ENCODE assay signal across 16 cellular contexts in genomic region chr7:53466396-53466795, GRCh38.
DNase-seq lines count a peak whose midpoint lies in the region; ATAC-seq and TF ChIP-seq lines count a peak whose summit lies in the region.
"Had no signal": no experiment of that assay in that cellular context is flagged by ENCODE, and none has a peak within 500 bp of the region (broad histone marks: within the 10 kb centered on the region; RNA-seq: fewer than 3 reads in every experiment).

No MANE protein-coding gene starts in this region.

- no peak overlapping the region for H3K4me3 ChIP-seq in testis
- H3K4me3 ChIP-seq: BLaER1 had no signal

- ATAC-seq in HG03565 (IDR thresholded peaks at IDR 0.05; ENCODE audit: unreplicated experiment) (no peak), GM19324 (IDR thresholded peaks at IDR 0.05; ENCODE audit: low FRiP score, unreplicated experiment) (no peak)

- H3K27me3 ChIP-seq in testis = no peaks in the 10 kb centered on the region
- H3K27me3 ChIP-seq: BLaER1 had no signal

- H3K9me3 ChIP-seq in testis = no peaks in the 10 kb centered on the region
- H3K9me3 ChIP-seq: BLaER1 had no signal

- DNase-seq in D341Med (ENCODE audit: low spot score) (peak; percentile 79), NCI-H2171 (lab: John Stamatoyannopoulos, UW) (peak; percentile 44), NCI-H748 (lab: John Stamatoyannopoulos, UW; ENCODE audit: unreplicated experiment) (peak; percentile 54), cerebellar cortex (ENCODE audit: low spot score) (peak; percentile 58), NCI-H1436 (lab: John Stamatoyannopoulos, UW) (no peak), testis (no peak)
- DNase-seq: AML-193; CD4-positive, CD25-positive, alpha-beta regulatory T cell; DND-41; GF-D8; HCEC 1CT; HFFc6 had no signal

- intact Hi-C loops in testis (cut with DNase I; ENCODE audit: low total_unique reads) = no loop called here

- WGBS in testis, 2 donors = 65 to 69% methylated on average over 2 of the region's 2 CpGs

- H3K27ac ChIP-seq in testis = no peak overlapping the region
- H3K27ac ChIP-seq: 22Rv1, BLaER1 had no signal

- TF ChIP-seq POLR2A in testis (IDR thresholded peaks at IDR 0.05) = no peak

- H3K4me1 ChIP-seq in testis = no peaks in the 10 kb centered on the region
- H3K4me1 ChIP-seq: BLaER1 had no signal

- no peak for TF ChIP-seq CTCF in testis (IDR thresholded peaks at IDR 0.05)

- H3K36me3 ChIP-seq in testis (ENCODE audit: low read depth, missing control alignments) = no peaks in the 10 kb centered on the region
- H3K36me3 ChIP-seq: BLaER1 had no signal

Comparison
In these comparisons a context has a peak if more than half of its experiments do, and no peak if none do; other contexts are left out.
1. DNase-seq: peak in D341Med (single experiment), NCI-H2171 (single experiment), NCI-H748 (single experiment) and cerebellar cortex (single experiment); none in NCI-H1436 (single experiment) and testis (single experiment).